Comparison of ENCODE assay signal across 17 cellular contexts in the genomic region with DNA sequence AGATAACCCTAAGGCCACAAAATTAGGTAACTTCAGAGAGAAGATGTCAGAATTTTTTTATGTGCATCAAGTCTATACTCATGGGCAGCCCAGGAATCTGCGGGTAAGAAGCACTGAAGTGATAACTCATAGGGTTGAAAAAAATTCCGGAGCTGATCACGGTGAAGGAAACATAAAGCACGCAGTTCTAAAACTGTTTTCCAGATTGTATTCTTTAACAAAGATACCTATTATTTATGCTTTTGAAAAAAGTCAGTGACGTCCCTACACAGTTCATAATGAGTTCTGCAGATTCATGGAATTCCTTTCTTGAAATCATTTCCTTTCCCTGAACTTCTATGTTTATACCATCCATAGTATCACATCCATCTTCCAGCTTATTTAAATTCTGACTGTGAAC.
A peak's percentile ranks its signal among the peaks of the same experiment; 100 is the strongest.
DNase-seq lines count a peak whose midpoint lies in the region; TF ChIP-seq lines count a peak whose summit lies in the region.
"Had no signal": no experiment of that assay in that cellular context is flagged by ENCODE, and none has a peak within 500 bp of the region (broad histone marks: within the 10 kb centered on the region; RNA-seq: fewer than 3 reads in every experiment).

No MANE protein-coding gene starts in this region.

- 29 to 49% methylated on average over 5 of the region's 5 CpGs for WGBS in tibial nerve, 2 donors

- no peak for TF ChIP-seq CTCF in brain microvascular endothelial cell (IDR thresholded peaks at IDR 0.05; ENCODE audit: low read depth, low read length, missing control alignments)
- TF ChIP-seq CTCF in tibial nerve (IDR thresholded peaks at IDR 0.05) = no peak

- no peak for TF ChIP-seq EP300 in tibial nerve (IDR thresholded peaks at IDR 0.05)

- H3K4me3 Mint-ChIP-seq in activated CD4-positive, alpha-beta memory T cell treated with anti-CD3 and anti-CD28 coated beads for 36 hours = no peak overlapping the region
- H3K4me3 Mint-ChIP-seq: CD14-positive monocyte; effector memory CD8-positive, alpha-beta T cell; stimulated activated naive CD8-positive, alpha-beta T cell treated with anti-CD3 and anti-CD28 coated beads, Interleukin-15, Interleukin-2, amounts not matched to agents 100 ng/mL and 50 ng/mL, for 24 hours had no signal

- peaks cover 0 to 32% (median 4%) of the 10 kb centered on the region in 4 donors for H3K4me1 ChIP-seq in tibial nerve
- H3K4me1 ChIP-seq: parathyroid adenoma had no signal

- peak overlapping the region; percentile 97 for H3K27ac ChIP-seq in brain microvascular endothelial cell
- H3K27ac ChIP-seq in tibial nerve = no peak overlapping the region
- H3K27ac ChIP-seq: body of pancreas, parathyroid adenoma had no signal

- H3K9me3 Mint-ChIP-seq in activated CD4-positive, alpha-beta memory T cell treated with anti-CD3 and anti-CD28 coated beads for 36 hours = no peaks in the 10 kb centered on the region
- H3K9me3 Mint-ChIP-seq: effector memory CD8-positive, alpha-beta T cell; stimulated activated naive CD8-positive, alpha-beta T cell treated with anti-CD3 and anti-CD28 coated beads, Interleukin-15, Interleukin-2, amounts not matched to agents 100 ng/mL and 50 ng/mL, for 24 hours had no signal

- H3K4me1 Mint-ChIP-seq in activated CD4-positive, alpha-beta memory T cell treated with anti-CD3 and anti-CD28 coated beads for 36 hours (ENCODE audit: low read depth) = no peaks in the 10 kb centered on the region

- DNase-seq in COLO829 (ENCODE audit: low spot score) (peak; percentile 88), NCI-H226 (peak; percentile 93), brain microvascular endothelial cell (peak; percentile 81), lung microvascular endothelial cell (ENCODE audit: low read depth in 2 of 2) (peak; percentile 75 to 97), tibial nerve (ENCODE audit: low spot score in 2 of 2) (no peak), GM19240 (ENCODE audit: insufficient read length, low spot score) (no peak), SHP77 (lab: John Stamatoyannopoulos, UW) (no peak)
- DNase-seq in activated CD4-positive, alpha-beta memory T cell treated with anti-CD3 and anti-CD28 coated beads for 36 hours = no peak
- DNase-seq: activated CD8-positive, alpha-beta memory T cell treated with anti-CD3 and anti-CD28 coated beads for 24 hours; activated effector memory CD4-positive, alpha-beta T cell treated with Interleukin-2 at 50 U/mL for 16 hours; body of pancreas; effector memory CD8-positive, alpha-beta T cell; KG1; stimulated activated CD4-positive, alpha-beta T cell treated with anti-CD3 and anti-CD28 coated beads, Interleukin-12 subunit alpha, Interleukin-12 subunit beta, amount 100 ng/mL, for 4 hours had no signal

- H3K36me3 Mint-ChIP-seq in activated CD4-positive, alpha-beta memory T cell treated with anti-CD3 and anti-CD28 coated beads for 36 hours = no peaks in the 10 kb centered on the region

- intact Hi-C loops in activated CD4-positive, alpha-beta memory T cell treated with anti-CD3 and anti-CD28 coated beads for 36 hours (cut with micrococcal nuclease) = no loop called here

- CTCF ChIA-PET in activated CD4-positive, alpha-beta memory T cell treated with anti-CD3 and anti-CD28 coated beads for 36 hours (lab: Charles Lee) = no interaction called here

- H3K27me3 Mint-ChIP-seq in activated CD4-positive, alpha-beta memory T cell treated with anti-CD3 and anti-CD28 coated beads for 36 hours = no peaks in the 10 kb centered on the region
- H3K27me3 Mint-ChIP-seq: stimulated activated naive CD8-positive, alpha-beta T cell treated with anti-CD3 and anti-CD28 coated beads, Interleukin-15, Interleukin-2, amounts not matched to agents 100 ng/mL and 50 ng/mL, for 24 hours had no signal

- POLR2A ChIA-PET in activated CD4-positive, alpha-beta memory T cell treated with anti-CD3 and anti-CD28 coated beads for 36 hours (lab: Charles Lee) = no interaction called here

- no peaks in the 10 kb centered on the region for H3K27me3 ChIP-seq in brain microvascular endothelial cell (replicated peaks)
- H3K27me3 ChIP-seq in tibial nerve = no peaks in the 10 kb centered on the region
- H3K27me3 ChIP-seq: body of pancreas had no signal

- no peak overlapping the region for H3K27ac Mint-ChIP-seq in activated CD4-positive, alpha-beta memory T cell treated with anti-CD3 and anti-CD28 coated beads for 36 hours
- H3K27ac Mint-ChIP-seq: CD14-positive monocyte; effector memory CD8-positive, alpha-beta T cell; stimulated activated naive CD8-positive, alpha-beta T cell treated with anti-CD3 and anti-CD28 coated beads, Interleukin-15, Interleukin-2, amounts not matched to agents 100 ng/mL and 50 ng/mL, for 24 hours had no signal

- in situ Hi-C loops in brain microvascular endothelial cell (cut with HindIII; ENCODE audit: low pct_ligation_motif_present, low sequenced_read_pairs) = no loop called here

- TF ChIP-seq POLR2A in tibial nerve (IDR thresholded peaks at IDR 0.05) = no peak

- H3K4me3 ChIP-seq in brain microvascular endothelial cell (ENCODE audit: low read depth, low read length) (no peak overlapping the region), tibial nerve (no peak overlapping the region)
- H3K4me3 ChIP-seq: body of pancreas had no signal

- H3K36me3 ChIP-seq in brain microvascular endothelial cell (replicated peaks) (no peaks in the 10 kb centered on the region), tibial nerve (no peaks in the 10 kb centered on the region)

- H3K9me3 ChIP-seq in tibial nerve = no peaks in the 10 kb centered on the region
- H3K9me3 ChIP-seq: body of pancreas had no signal

Comparison
In these comparisons a context has a peak if more than half of its experiments do, and no peak if none do; other contexts are left out.
1. DNase-seq: peak in COLO829 (single experiment), NCI-H226 (single experiment), brain microvascular endothelial cell (single experiment) and lung microvascular endothelial cell (2 of 2); none in activated CD4-positive, alpha-beta memory T cell treated with anti-CD3 and anti-CD28 coated beads for 36 hours (single experiment), tibial nerve (0 of 2), GM19240 (single experiment) and SHP77 (0 of 2).